ENCODE assay signal across 8 cellular contexts in the genomic region with DNA sequence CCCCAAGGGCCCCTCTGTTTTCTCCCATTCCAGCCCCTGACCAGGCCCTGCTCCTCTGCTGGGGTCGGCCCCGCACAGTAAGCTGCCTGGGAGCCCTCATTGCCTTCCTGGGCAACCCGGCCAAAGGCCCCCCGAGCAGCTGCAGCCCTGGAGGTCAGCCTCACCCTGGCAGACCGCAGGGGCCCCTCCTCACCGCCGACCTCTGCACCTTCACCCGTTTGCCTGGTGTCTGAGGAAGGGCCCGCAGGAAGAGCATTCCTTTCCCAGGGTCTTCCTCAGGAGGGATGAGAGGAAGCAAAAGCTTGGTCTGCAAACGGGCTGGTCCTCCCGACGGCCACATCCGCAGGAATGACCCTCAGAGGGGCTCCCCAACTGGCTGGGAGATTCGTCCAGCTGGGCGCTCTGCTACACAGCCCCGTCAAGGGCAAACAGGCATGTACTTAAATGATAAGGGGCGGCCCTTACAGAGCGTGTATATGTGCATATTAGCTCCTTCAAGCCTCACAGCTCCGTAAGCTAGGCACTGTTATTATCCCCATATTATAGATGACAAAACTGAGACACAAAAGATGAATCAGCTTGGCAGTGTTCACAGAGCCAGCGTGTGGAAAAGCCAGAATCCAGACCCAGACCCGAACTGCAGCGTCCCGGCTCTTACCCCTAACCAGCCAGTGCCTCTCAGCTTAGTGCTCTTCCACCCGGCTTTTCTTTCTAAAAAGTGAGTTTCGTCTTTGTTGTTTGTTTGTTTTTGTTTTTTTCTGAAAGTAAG. TPM values are rescaled to one million over a fixed set of nuclear protein-coding genes. Genes with fewer than 3 reads are reported as not detected.
DNase-seq lines count a peak whose midpoint lies in the region; ATAC-seq and TF ChIP-seq lines count a peak whose summit lies in the region.
"Had no signal": no experiment of that assay in that cellular context is flagged by ENCODE, and none has a peak within 500 bp of the region (broad histone marks: within the 10 kb centered on the region; RNA-seq: fewer than 3 reads in every experiment).

No MANE protein-coding gene starts in this region.

- H3K27me3 ChIP-seq in HUES48 (ENCODE audit: control insufficient read depth, insufficient read depth, low read length) = peaks cover 11% of the 10 kb centered on the region; the same call in 1 of the 2 replicates
- H3K27me3 ChIP-seq in skeletal muscle satellite cell (ENCODE audit: control insufficient read depth, insufficient read depth, low read length) = no peaks in the 10 kb centered on the region
- H3K27me3 ChIP-seq in osteoblast (ENCODE audit: insufficient read depth, low read length) = no peaks in the 10 kb centered on the region

- H3K27ac ChIP-seq in HUES48 (ENCODE audit: low read depth, low read length) (peak overlapping the region; percentile 61), osteoblast (ENCODE audit: low read depth, low read length) (no peak overlapping the region)

- H3K9me3 Mint-ChIP-seq in activated T-helper 17 cell treated with anti-CD3 and anti-CD28 coated beads, Interleukin-2, amount 50 U/mL, for 72 hours = no peaks in the 10 kb centered on the region

- no peak for TF ChIP-seq CTCF in osteoblast (IDR thresholded peaks at IDR 0.05; ENCODE audit: extremely low read depth, low read depth, low read length)

- no peak overlapping the region for H2AFZ ChIP-seq in osteoblast (ENCODE audit: low read length)

- no peak overlapping the region for H3K27ac Mint-ChIP-seq in activated T-helper 17 cell treated with anti-CD3 and anti-CD28 coated beads, Interleukin-2, amount 50 U/mL, for 72 hours

- peak overlapping the region; percentile 45 for H3K4me3 Mint-ChIP-seq in activated T-helper 17 cell treated with anti-CD3 and anti-CD28 coated beads, Interleukin-2, amount 50 U/mL, for 72 hours

- no peaks in the 10 kb centered on the region for H4K20me1 ChIP-seq in osteoblast (ENCODE audit: insufficient read depth, low read length)

- H3K36me3 ChIP-seq in HUES48 (ENCODE audit: control insufficient read depth, insufficient read depth, low read length) (no peaks in the 10 kb centered on the region), skeletal muscle satellite cell (ENCODE audit: insufficient read depth, low read length) (no peaks in the 10 kb centered on the region), osteoblast (ENCODE audit: insufficient read depth, low read length) (no peaks in the 10 kb centered on the region)

- no peaks in the 10 kb centered on the region for H3K36me3 Mint-ChIP-seq in activated T-helper 17 cell treated with anti-CD3 and anti-CD28 coated beads, Interleukin-2, amount 50 U/mL, for 72 hours (ENCODE audit: low read depth)

- H3K9ac ChIP-seq in HUES48 (ENCODE audit: low read depth, low read length) (no peak overlapping the region), skeletal muscle satellite cell (ENCODE audit: low read depth, low read length) (no peak overlapping the region)

- H3K4me1 Mint-ChIP-seq in activated T-helper 17 cell treated with anti-CD3 and anti-CD28 coated beads, Interleukin-2, amount 50 U/mL, for 72 hours = peaks cover 35% of the 10 kb centered on the region

- H3K4me1 ChIP-seq in HUES48 (ENCODE audit: control insufficient read depth, insufficient read depth, low read length) (peaks cover 14% of the 10 kb centered on the region), skeletal muscle satellite cell (ENCODE audit: control insufficient read depth, insufficient read depth, low read length) (peaks cover 45% of the 10 kb centered on the region), osteoblast (ENCODE audit: insufficient read depth, low read length) (peaks cover 22% of the 10 kb centered on the region)

- H3K4me3 ChIP-seq in HUES48 (ENCODE audit: low read depth, low read length) (peak overlapping the region; percentile 49), iPS-11a (ENCODE audit: low read depth, low read length) (peak overlapping the region; percentile 33), skeletal muscle satellite cell (ENCODE audit: low read length) (no peak overlapping the region), osteoblast (ENCODE audit: insufficient read depth, low read length) (no peak overlapping the region)

- DNase-seq in osteoblast (ENCODE audit: insufficient read length, low spot score, missing footprints) (no peak), HPDE6-E6E7 (ENCODE audit: extremely low spot score) (no peak)
- DNase-seq: NCI-H446 treated with DMSO at 0.1 percent for 48 hours had no signal

- no peaks in the 10 kb centered on the region for H3K9me3 ChIP-seq in HUES48 (ENCODE audit: control insufficient read depth, insufficient read depth, low read length)
- no peaks in the 10 kb centered on the region for H3K9me3 ChIP-seq in skeletal muscle satellite cell (replicated peaks; ENCODE audit: low read length)
- H3K9me3 ChIP-seq in osteoblast (ENCODE audit: low read depth, low read length) = no peaks in the 10 kb centered on the region

- no peak for ATAC-seq in activated T-helper 17 cell treated with anti-CD3 and anti-CD28 coated beads, Interleukin-2, amount 50 U/mL, for 72 hours (replicated peaks)
- ATAC-seq in GM19351 (IDR thresholded peaks at IDR 0.05; ENCODE audit: unreplicated experiment) = no peak

- H3K79me2 ChIP-seq in osteoblast (ENCODE audit: insufficient read depth, low read length) = no peaks in the 10 kb centered on the region

- H3K4me2 ChIP-seq in skeletal muscle satellite cell (ENCODE audit: low read length) = peak overlapping the region; percentile 23
- no peak overlapping the region for H3K4me2 ChIP-seq in osteoblast (ENCODE audit: insufficient read depth, low read length)

- no peaks in the 10 kb centered on the region for H3K27me3 Mint-ChIP-seq in activated T-helper 17 cell treated with anti-CD3 and anti-CD28 coated beads, Interleukin-2, amount 50 U/mL, for 72 hours

RNA-seq across cellular contexts. Expression of gene SLC4A1AP, which starts 52.8 kb away (rescaled TPM):
- 10 to 100 TPM; 23.6 to 25.5 TPM for total RNA-seq in activated T-helper 17 cell treated with anti-CD3 and anti-CD28 coated beads, Interleukin-2, amount 50 U/mL, for 72 hours
- 25.3 and 29.9 TPM in 2 replicates for total RNA-seq in skeletal muscle satellite cell (2012; rRNA removed)
- total RNA-seq in osteoblast = 24.8 and 27.9 TPM in 2 replicates

RNA-seq across cellular contexts. Expression of gene SUPT7L, which starts 53.1 kb away (rescaled TPM):
- 10 to 100 TPM; 27.7 to 32.7 TPM for total RNA-seq in activated T-helper 17 cell treated with anti-CD3 and anti-CD28 coated beads, Interleukin-2, amount 50 U/mL, for 72 hours
- 25.1 and 26.6 TPM in 2 replicates for total RNA-seq in skeletal muscle satellite cell (2012; rRNA removed)
- 44.2 and 50.3 TPM in 2 replicates for total RNA-seq in osteoblast

RNA-seq across cellular contexts. Expression of gene MRPL33, which starts 55.0 kb away (rescaled TPM):
- total RNA-seq in activated T-helper 17 cell treated with anti-CD3 and anti-CD28 coated beads, Interleukin-2, amount 50 U/mL, for 72 hours = 10 to 100 TPM; 53.1 to 76.3 TPM
- 118 and 188 TPM in 2 replicates for total RNA-seq in skeletal muscle satellite cell (2012; rRNA removed)
- total RNA-seq in osteoblast = 63.1 and 105 TPM in 2 replicates

Comparison
In these comparisons a context has a peak if more than half of its experiments do, and no peak if none do; other contexts are left out.
1. H3K4me3 ChIP-seq: peak in HUES48 (single experiment) and iPS-11a (single experiment); none in skeletal muscle satellite cell (single experiment) and osteoblast (single experiment).